In the genomic region with DNA sequence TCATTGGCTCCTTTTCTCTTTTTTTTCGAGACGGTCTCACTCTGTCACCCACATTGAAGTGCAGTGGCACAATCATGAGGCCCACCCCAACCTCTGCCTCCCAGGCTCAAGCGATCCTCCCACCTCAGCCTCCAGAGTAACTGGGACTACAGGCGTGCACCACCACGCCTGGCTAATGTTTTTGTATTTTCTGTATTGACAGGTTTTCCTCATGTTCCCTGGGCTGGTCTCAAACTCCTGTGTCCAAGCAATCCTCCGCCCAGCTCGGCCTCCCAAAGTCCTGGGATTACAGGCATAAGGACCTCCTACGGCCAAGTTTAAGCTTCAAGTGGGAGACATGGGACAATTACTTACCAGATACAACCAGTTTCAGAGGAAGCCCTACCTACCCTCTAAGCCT, we compare ENCODE assay signal across 13 cellular contexts. TPM values are rescaled to one million over a fixed set of nuclear protein-coding genes. Genes with fewer than 3 reads are reported as not detected.
DNase-seq lines count a peak whose midpoint lies in the region; ATAC-seq and TF ChIP-seq lines count a peak whose summit lies in the region.
"Had no signal": no experiment of that assay in that cellular context is flagged by ENCODE, and none has a peak within 500 bp of the region (broad histone marks: within the 10 kb centered on the region; RNA-seq: fewer than 3 reads in every experiment).

No MANE protein-coding gene starts in this region.

- intact Hi-C loops in left lung (cut with DNase I) = no loop called here

- H3K27ac ChIP-seq in left lung = no peak overlapping the region
- no peak overlapping the region for H3K27ac ChIP-seq in subcutaneous abdominal adipose tissue (ENCODE audit: low read depth, low read length)

- H3K27me3 ChIP-seq in left lung = no peaks in the 10 kb centered on the region
- no peaks in the 10 kb centered on the region for H3K27me3 ChIP-seq in subcutaneous abdominal adipose tissue (ENCODE audit: control insufficient read depth in 5 of 5, insufficient read depth in 4 of 5, low read length in 5 of 5)

- peaks cover 0 to 14% of the 10 kb centered on the region in 2 donors for H3K4me1 ChIP-seq in left lung
- H3K4me1 ChIP-seq in subcutaneous abdominal adipose tissue (ENCODE audit: control insufficient read depth in 5 of 5, insufficient read depth in 5 of 5, low read length in 5 of 5) = peaks cover 0 to 10% (median 5%) of the 10 kb centered on the region in 5 donors

- peak overlapping the region; percentile 11 to 39 for H3K4me3 ChIP-seq in left lung
- H3K4me3 ChIP-seq in subcutaneous abdominal adipose tissue (ENCODE audit: low read depth in 1 of 5, low read length in 5 of 5) = peak overlapping the region in 4 of 5 donors; percentile 13 to 65 (median 62)

- H3K9me3 ChIP-seq in left lung (no peaks in the 10 kb centered on the region), subcutaneous abdominal adipose tissue (ENCODE audit: control insufficient read depth in 5 of 5, low read length in 5 of 5) (no peaks in the 10 kb centered on the region)

- no peaks in the 10 kb centered on the region for H3K27me3 Mint-ChIP-seq in activated naive CD4-positive, alpha-beta T cell treated with anti-CD3 and anti-CD28 coated beads, Interleukin-2, amount 10 ng/mL, durations not matched to agents 7 days and 5 days
- no peaks in the 10 kb centered on the region for H3K27me3 Mint-ChIP-seq in activated naive CD8-positive, alpha-beta T cell treated with anti-CD3 and anti-CD28 coated beads, Interleukin-2, amount 50 U/mL, for 24 hours

- H3K9me3 Mint-ChIP-seq in activated naive CD4-positive, alpha-beta T cell treated with anti-CD3 and anti-CD28 coated beads, Interleukin-2, amount 10 ng/mL, durations not matched to agents 7 days and 5 days = no peaks in the 10 kb centered on the region
- no peaks in the 10 kb centered on the region for H3K9me3 Mint-ChIP-seq in activated naive CD8-positive, alpha-beta T cell treated with anti-CD3 and anti-CD28 coated beads, Interleukin-2, amount 50 U/mL, for 24 hours
- H3K9me3 Mint-ChIP-seq: T-helper 1 cell treated with Interleukin-12 subunit alpha and Interleukin-12 subunit beta and Interleukin-4 antibody, amounts not matched to agents 30 μg/mL and 1 μg/mL, for 36 hours had no signal

- peak overlapping the region; percentile 52 for H3K27ac Mint-ChIP-seq in activated naive CD4-positive, alpha-beta T cell treated with anti-CD3 and anti-CD28 coated beads, Interleukin-2, amount 10 ng/mL, durations not matched to agents 7 days and 5 days
- H3K27ac Mint-ChIP-seq in activated naive CD8-positive, alpha-beta T cell treated with anti-CD3 and anti-CD28 coated beads, Interleukin-2, amount 50 U/mL, for 24 hours = no peak overlapping the region

- H3K9ac ChIP-seq in subcutaneous abdominal adipose tissue (ENCODE audit: low read length in 5 of 5) = peak overlapping the region in 2 of 5 donors; percentile 64 to 67

- CTCF ChIA-PET in activated naive CD4-positive, alpha-beta T cell treated with anti-CD3 and anti-CD28 coated beads, Interleukin-2, amount 10 ng/mL, durations not matched to agents 7 days and 5 days (lab: Charles Lee) = interaction anchor here (1.1 kb wide), 1 partner anchor 187 kb away, joined by 3 read pairs; no protein-coding TSS in a partner anchor

- ATAC-seq in activated naive CD8-positive, alpha-beta T cell treated with anti-CD3 and anti-CD28 coated beads, Interleukin-2, amount 50 U/mL, for 24 hours = no peak
- ATAC-seq in left lung = no peak
- ATAC-seq: PC-3 had no signal

- peaks cover 17% of the 10 kb centered on the region for H3K4me1 Mint-ChIP-seq in activated naive CD4-positive, alpha-beta T cell treated with anti-CD3 and anti-CD28 coated beads, Interleukin-2, amount 10 ng/mL, durations not matched to agents 7 days and 5 days
- H3K4me1 Mint-ChIP-seq in activated naive CD8-positive, alpha-beta T cell treated with anti-CD3 and anti-CD28 coated beads, Interleukin-2, amount 50 U/mL, for 24 hours = peaks cover 18% of the 10 kb centered on the region

- H3K36me3 Mint-ChIP-seq in activated naive CD4-positive, alpha-beta T cell treated with anti-CD3 and anti-CD28 coated beads, Interleukin-2, amount 10 ng/mL, durations not matched to agents 7 days and 5 days = no peaks in the 10 kb centered on the region
- no peaks in the 10 kb centered on the region for H3K36me3 Mint-ChIP-seq in activated naive CD8-positive, alpha-beta T cell treated with anti-CD3 and anti-CD28 coated beads, Interleukin-2, amount 50 U/mL, for 24 hours (ENCODE audit: low read depth)

- H3K36me3 ChIP-seq in left lung (peaks cover 0 to 6% of the 10 kb centered on the region in 2 donors), subcutaneous abdominal adipose tissue (ENCODE audit: control insufficient read depth in 5 of 5, insufficient read depth in 5 of 5, low read length in 5 of 5) (peaks cover 0 to 4% (median 2%) of the 10 kb centered on the region in 5 donors)

- no peak for TF ChIP-seq CTCF in left lung (IDR thresholded peaks at IDR 0.05)

- peak overlapping the region; percentile 81 for H3K4me3 Mint-ChIP-seq in activated naive CD4-positive, alpha-beta T cell treated with anti-CD3 and anti-CD28 coated beads, Interleukin-2, amount 10 ng/mL, durations not matched to agents 7 days and 5 days
- H3K4me3 Mint-ChIP-seq in activated naive CD8-positive, alpha-beta T cell treated with anti-CD3 and anti-CD28 coated beads, Interleukin-2, amount 50 U/mL, for 24 hours = peak overlapping the region; percentile 83

- DNase-seq in activated naive CD4-positive, alpha-beta T cell treated with anti-CD3 and anti-CD28 coated beads, Interleukin-2, amount 10 ng/mL, durations not matched to agents 7 days and 5 days = no peak
- DNase-seq in activated naive CD4-positive, alpha-beta T cell treated with Interleukin-2 at 50 U/mL for 16 hours = no peak
- no peak for DNase-seq in activated naive CD8-positive, alpha-beta T cell treated with anti-CD3 and anti-CD28 coated beads, Interleukin-2, amount 50 U/mL, for 24 hours
- no peak for DNase-seq in left lung
- no peak for DNase-seq in activated CD4-positive, CD25-positive, alpha-beta regulatory T cell treated with anti-CD3 and anti-CD28 coated beads, Interleukin-2, amount 50 U/mL, for 72 hours
- DNase-seq in GM03348 (ENCODE audit: low spot score) = no peak
- no peak for DNase-seq in stimulated activated CD8-positive, alpha-beta memory T cell treated with anti-CD3 and anti-CD28 coated beads, Interleukin-4, amount 100 ng/mL, for 48 hours
- DNase-seq: glutamatergic neuron, NCI-H2171 treated with DMSO at 0.1 percent for 48 hours, PC-3 had no signal

RNA-seq across cellular contexts. Expression of gene POU5F1, which starts 9.4 kb away (rescaled TPM):
- total RNA-seq in left lung = 1 to 10 TPM; 1.9 TPM
- total RNA-seq: PC-3 had no signal

RNA-seq across cellular contexts. Expression of gene TCF19, which starts 21.5 kb away (rescaled TPM):
- total RNA-seq in left lung = 10 to 100 TPM; 16.7 to 18.0 TPM

RNA-seq across cellular contexts. Expression of gene CCHCR1, which starts 22.3 kb away (rescaled TPM):
- total RNA-seq in left lung = 10 to 100 TPM; 18.9 to 22.1 TPM

RNA-seq across cellular contexts. Expression of gene PSORS1C2, which starts 41.0 kb away (rescaled TPM):
- total RNA-seq in left lung = not detected
- total RNA-seq: liver, PC-3 had no signal

RNA-seq across cellular contexts. Expression of gene CDSN, which starts 59.6 kb away (rescaled TPM):
- total RNA-seq in left lung = under 1 TPM; 0.13 to 0.61 TPM
- total RNA-seq: liver had no signal
